In genomic region chr13:30577381-30577780, GRCh38 we compare ENCODE assay signal across 8 cellular contexts. TPM values are rescaled to one million over a fixed set of nuclear protein-coding genes. Genes with fewer than 3 reads are reported as not detected.
DNase-seq lines count a peak whose midpoint lies in the region; ATAC-seq, FAIRE-seq and TF ChIP-seq lines count a peak whose summit lies in the region.

No MANE protein-coding gene starts in this region.

- H3K4me1 ChIP-seq in lower lobe of right lung (peaks cover 2% of the 10 kb centered on the region), HAP-1 (no peaks in the 10 kb centered on the region)

- peak; percentile 38 to 66 for ATAC-seq in lower lobe of right lung
- ATAC-seq in HG03135 (IDR thresholded peaks at IDR 0.05; ENCODE audit: unreplicated experiment): no peak

- no peaks in the 10 kb centered on the region for H3K9me3 ChIP-seq in lower lobe of right lung
- H3K9me3 ChIP-seq in HAP-1: no peaks in the 10 kb centered on the region

- H3K27me3 ChIP-seq in lower lobe of right lung (ENCODE audit: low read depth) (no peaks in the 10 kb centered on the region), HAP-1 (ENCODE audit: low read depth) (no peaks in the 10 kb centered on the region)

- TF ChIP-seq CTCF in lower lobe of right lung (IDR thresholded peaks at IDR 0.05): no peak

- in situ Hi-C loops in HAP-1 (cut with MboI; ENCODE audit: low sequenced_read_pairs): no loop called here

- no peaks in the 10 kb centered on the region for H3K36me3 ChIP-seq in lower lobe of right lung
- H3K36me3 ChIP-seq in HAP-1 (replicated peaks): no peaks in the 10 kb centered on the region

- H3K4me3 ChIP-seq in lower lobe of right lung (no peak overlapping the region), HAP-1 (no peak overlapping the region)

- intact Hi-C loops in lower lobe of right lung (cut with DNase I): no loop called here

- no peak overlapping the region for H3K27ac ChIP-seq in lower lobe of right lung

- DNase-seq in COLO829 (ENCODE audit: low spot score): peak; percentile 32
- DNase-seq in H54 (ENCODE audit: insufficient read length, low spot score): peak; percentile 25
- DNase-seq in NCI-H226: peak; percentile 76
- DNase-seq in activated T-cell treated with anti-CD3 and anti-CD28 coated beads, Interleukin-2, amount 50 U/mL, for 48 hours: peak; percentile 39 to 65
- no peak for DNase-seq in lower lobe of right lung
- no peak for DNase-seq in KG1 (lab: John Stamatoyannopoulos, UW)
- DNase-seq in HAP-1 (ENCODE audit: low spot score in 2 of 2): no peak

- no peak for TF ChIP-seq POLR2A in H54 (IDR thresholded peaks at IDR 0.05; ENCODE audit: low read depth, low read length)

- FAIRE-seq in H54 (lab: Jason Lieb, UNC): peak; percentile 85

RNA-seq across cellular contexts. Expression of gene USPL1, which starts 40.3 kb away (rescaled TPM):
- 14.9 TPM for total RNA-seq in lower lobe of right lung

Comparison
In these comparisons a context has a peak if more than half of its experiments do, and no peak if none do; other contexts are left out.
1. DNase-seq: peak in COLO829 (single experiment), H54 (single experiment), NCI-H226 (single experiment) and activated T-cell treated with anti-CD3 and anti-CD28 coated beads, Interleukin-2, amount 50 U/mL, for 48 hours (2 of 2); none in lower lobe of right lung (single experiment), KG1 (single experiment) and HAP-1 (0 of 2).